Comparison of ENCODE assay signal across 8 cellular contexts in genomic region chr13:28137556-28137955, GRCh38. TPM values are rescaled to one million over a fixed set of nuclear protein-coding genes. Genes with fewer than 3 reads are reported as not detected.
A peak's percentile ranks its signal among the peaks of the same experiment; 100 is the strongest.
DNase-seq lines count a peak whose midpoint lies in the region; ATAC-seq and TF ChIP-seq lines count a peak whose summit lies in the region.

No MANE protein-coding gene starts in this region.

- no peak for TF ChIP-seq CTCF in WERI-Rb-1 (IDR thresholded peaks at IDR 0.05; ENCODE audit: low read depth, low read length)
- TF ChIP-seq CTCF in gastroesophageal sphincter (IDR thresholded peaks at IDR 0.05): no peak
- no peak for TF ChIP-seq CTCF in omental fat pad (IDR thresholded peaks at IDR 0.05)
- no peak for TF ChIP-seq CTCF in GM20000 (IDR thresholded peaks at IDR 0.05; ENCODE audit: extremely low read depth, missing control alignments)

- H3K27me3 ChIP-seq in WERI-Rb-1 (ENCODE audit: insufficient read depth, low read depth, severe bottlenecking) (no peaks in the 10 kb centered on the region), gastroesophageal sphincter (no peaks in the 10 kb centered on the region)

- no peaks in the 10 kb centered on the region for H3K9me3 ChIP-seq in WERI-Rb-1 (ENCODE audit: severe bottlenecking)
- no peaks in the 10 kb centered on the region for H3K9me3 ChIP-seq in gastroesophageal sphincter

- WGBS in gastroesophageal sphincter (ENCODE audit: low coverage in 1 of 2), 2 donors: 0 to 1% methylated on average over 2 to 11 of the region's 11 CpGs

- no peak for TF ChIP-seq POLR2A in gastroesophageal sphincter (IDR thresholded peaks at IDR 0.05)

- no peak for TF ChIP-seq EP300 in gastroesophageal sphincter (IDR thresholded peaks at IDR 0.05)

- peaks cover 0 to 43% (median 4%) of the 10 kb centered on the region in 3 donors for H3K4me1 ChIP-seq in gastroesophageal sphincter

- DNase-seq in NCI-H2227 (lab: John Stamatoyannopoulos, UW; ENCODE audit: unreplicated experiment) (peak; percentile 29), NCI-H2227 treated with DMSO at 0.1 percent for 48 hours (lab: John Stamatoyannopoulos, UW) (no peak), WERI-Rb-1 (no peak), skeletal muscle cell (ENCODE audit: low read depth) (no peak), omental fat pad (ENCODE audit: low spot score) (no peak), GM20000 (ENCODE audit: low spot score) (no peak)

- H3K36me3 ChIP-seq in WERI-Rb-1 (peaks cover 8% of the 10 kb centered on the region; the same call in 1 of the 2 replicates), gastroesophageal sphincter (no peaks in the 10 kb centered on the region)

- H3K4me3 ChIP-seq in WERI-Rb-1 (ENCODE audit: low read depth, low read length) (peak overlapping the region; percentile 75), gastroesophageal sphincter (peak overlapping the region; percentile 78 to 100), skeletal muscle cell (ENCODE audit: low read depth, low read length) (peak overlapping the region; percentile 95)

- H3K27ac ChIP-seq in WERI-Rb-1: peak overlapping the region; percentile 99
- peak overlapping the region; percentile 85 to 99 (median 98) for H3K27ac ChIP-seq in gastroesophageal sphincter

- ATAC-seq in HG03139 (IDR thresholded peaks at IDR 0.05; ENCODE audit: unreplicated experiment): peak; percentile 0
- ATAC-seq in gastroesophageal sphincter: no peak
- ATAC-seq in omental fat pad (ENCODE audit: low FRiP score): no peak

RNA-seq across cellular contexts. Expression of gene PAN3, which starts 0.8 kb away (rescaled TPM):
- total RNA-seq in gastroesophageal sphincter: 10 to 100 TPM; 26.0 to 45.0 (median 34.1) TPM
- total RNA-seq in omental fat pad: 10 to 100 TPM; 28.5 to 59.0 (median 29.5) TPM

RNA-seq across cellular contexts. Expression of gene FLT3, which starts 37.2 kb away (rescaled TPM):
- total RNA-seq in gastroesophageal sphincter (1 to 10 TPM in 1 of 4 donors, under 1 TPM in 3; 0.46 to 1.1 (median 0.62) TPM), omental fat pad (1 to 10 TPM in 3 of 4 donors, under 1 TPM in 1; 0.37 to 6.5 (median 1.1) TPM)
